In genomic region chr14:96245074-96245473, GRCh38 we compare ENCODE assay signal across 8 cellular contexts. TPM values are rescaled to one million over a fixed set of nuclear protein-coding genes. Genes with fewer than 3 reads are reported as not detected.
"Had no signal": no experiment of that assay in that cellular context is flagged by ENCODE, and none has a peak within 500 bp of the region (broad histone marks: within the 10 kb centered on the region; RNA-seq: fewer than 3 reads in every experiment).

No MANE protein-coding gene starts in this region.

RNA-seq across cellular contexts. Expression of gene BDKRB1, which starts 10.9 kb away (rescaled TPM):
- total RNA-seq: natural killer cell, occipital lobe, progenitor cell of endocrine pancreas, right cardiac atrium, skeletal muscle tissue, spleen, upper lobe of right lung had no signal
- polyA plus RNA-seq: neural cell had no signal

RNA-seq across cellular contexts. Expression of gene BDKRB2, which starts 40.4 kb away (rescaled TPM):
- total RNA-seq: natural killer cell had no signal
- polyA plus RNA-seq: neural cell had no signal
